ENCODE assay signal across 8 cellular contexts in genomic region chr2:112726487-112727190, GRCh38. TPM values are rescaled to one million over a fixed set of nuclear protein-coding genes. Genes with fewer than 3 reads are reported as not detected.
DNase-seq lines count a peak whose midpoint lies in the region; ATAC-seq and TF ChIP-seq lines count a peak whose summit lies in the region.

No MANE protein-coding gene starts in this region.

- peak; percentile 94 for DNase-seq in GM13976 (ENCODE audit: low spot score)
- peak; percentile 42 for DNase-seq in NCI-H1436 treated with DMSO at 0.1 percent for 48 hours (lab: John Stamatoyannopoulos, UW)
- DNase-seq in SW480 (ENCODE audit: low spot score), result peak; percentile 96
- peak; percentile 59 for DNase-seq in activated naive CD8-positive, alpha-beta T cell treated with anti-CD3 and anti-CD28 coated beads, Interleukin-2, amount 50 U/mL, for 16 hours (ENCODE audit: low read depth, low spot score)
- peak; percentile 86 to 87 for DNase-seq in heart right ventricle
- DNase-seq in putamen (ENCODE audit: low spot score), result peak; percentile 87

- no peaks in the 10 kb centered on the region for H3K36me3 ChIP-seq in heart right ventricle

- no peak overlapping the region for H3K4me3 ChIP-seq in heart right ventricle

- peaks cover 0 to 36% (median 4%) of the 10 kb centered on the region in 9 donors for H3K4me1 ChIP-seq in heart right ventricle

- peak; percentile 85 for ATAC-seq in HG02852 (IDR thresholded peaks at IDR 0.05; ENCODE audit: unreplicated experiment)
- ATAC-seq in heart right ventricle, result peak; percentile 88 to 96 (median 93)
- no peak for ATAC-seq in GM18519 (IDR thresholded peaks at IDR 0.05; ENCODE audit: low FRiP score, unreplicated experiment)

- intact Hi-C loops in heart right ventricle (cut with DNase I), result loop anchor here (1.0 to 10.0 kb wide), 9 partner anchors 99 to 126 kb away; no protein-coding TSS in a partner anchor

- TF ChIP-seq CTCF in GM13976 (IDR thresholded peaks at IDR 0.05; ENCODE audit: borderline replicate concordance, control extremely low read depth, extremely low read depth, insufficient read depth, missing control alignments), result peak; percentile 99
- peak; percentile 89 to 99 (median 97) for TF ChIP-seq CTCF in heart right ventricle (IDR thresholded peaks at IDR 0.05)

- H3K27ac ChIP-seq in heart right ventricle, result peak overlapping the region in 1 of 10 donors; percentile 5

- no peaks in the 10 kb centered on the region for H3K9me3 ChIP-seq in heart right ventricle

- 25 to 31% methylated on average over 19 of the region's 19 CpGs for WGBS in heart right ventricle, 2 donors

- peaks cover 0 to 27% (median 5%) of the 10 kb centered on the region in 7 donors for H3K27me3 ChIP-seq in heart right ventricle

- in situ Hi-C loops in GM13976 (cut with MboI; ENCODE audit: low sequenced_read_pairs, unreplicated experiment), result loop anchor here (10.0 kb wide), 1 partner anchor 102 kb away; no protein-coding TSS in a partner anchor

RNA-seq across cellular contexts. Expression of gene NT5DC4, which starts 5.8 kb away (rescaled TPM):
- total RNA-seq in heart right ventricle, result under 1 TPM in 1 of 10 donors, not detected in 9; 0.35 TPM
- not detected for polyA plus RNA-seq in heart right ventricle

RNA-seq across cellular contexts. Expression of gene CKAP2L, which starts 37.8 kb away (rescaled TPM):
- 1 to 10 TPM in 1 of 10 donors, under 1 TPM in 5, not detected in 4; 0.34 to 1.8 (median 0.45) TPM for total RNA-seq in heart right ventricle
- under 1 TPM in 1 of 2 donors, not detected in 1; 0.03 TPM for polyA plus RNA-seq in heart right ventricle

RNA-seq across cellular contexts. Expression of gene IL1A, which starts 57.7 kb away (rescaled TPM):
- total RNA-seq in heart right ventricle, result not detected
- polyA plus RNA-seq in heart right ventricle, result under 1 TPM in 1 of 2 donors, not detected in 1; 0.01 TPM

Comparison
In these comparisons a context has a peak if more than half of its experiments do, and no peak if none do; other contexts are left out.
1. DNase-seq: peak in every context shown above with its lines; median percentile 96 in SW480; 94 in GM13976; 87 in putamen; 86 in heart right ventricle; 59 in activated naive CD8-positive, alpha-beta T cell treated with anti-CD3 and anti-CD28 coated beads, Interleukin-2, amount 50 U/mL, for 16 hours; 42 in NCI-H1436 treated with DMSO at 0.1 percent for 48 hours.